In the genomic region with DNA sequence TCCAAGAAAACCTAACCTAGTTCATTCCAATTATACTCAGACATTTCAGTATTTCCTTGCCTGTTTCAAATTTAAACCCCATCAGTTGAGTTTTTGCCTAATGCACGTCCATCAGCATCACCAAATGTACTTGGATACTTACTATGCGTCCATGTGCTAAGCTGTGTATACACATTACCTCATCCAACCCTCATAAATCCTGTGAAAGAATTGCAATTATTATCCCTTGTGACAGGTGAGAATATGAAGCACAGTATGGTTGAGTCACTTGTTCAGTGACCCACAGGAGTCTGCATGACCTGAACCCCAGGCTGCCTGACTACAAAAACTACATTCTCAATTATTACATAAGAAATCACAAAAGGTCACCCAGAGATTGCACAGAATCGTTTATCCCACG, we compare ENCODE assay signal across 1 cellular context.
TF ChIP-seq lines count a peak whose summit lies in the region.

No MANE protein-coding gene starts in this region.

TF ChIP-seq in K562, 482 proteins besides CTCF, POLR2A, EP300 and RAD21:
- TF ChIP-seq MEIS2 (IDR thresholded peaks at IDR 0.05; ENCODE audit: partially characterized antibody) = peak; percentile 11
- TF ChIP-seq, protein P1, sequence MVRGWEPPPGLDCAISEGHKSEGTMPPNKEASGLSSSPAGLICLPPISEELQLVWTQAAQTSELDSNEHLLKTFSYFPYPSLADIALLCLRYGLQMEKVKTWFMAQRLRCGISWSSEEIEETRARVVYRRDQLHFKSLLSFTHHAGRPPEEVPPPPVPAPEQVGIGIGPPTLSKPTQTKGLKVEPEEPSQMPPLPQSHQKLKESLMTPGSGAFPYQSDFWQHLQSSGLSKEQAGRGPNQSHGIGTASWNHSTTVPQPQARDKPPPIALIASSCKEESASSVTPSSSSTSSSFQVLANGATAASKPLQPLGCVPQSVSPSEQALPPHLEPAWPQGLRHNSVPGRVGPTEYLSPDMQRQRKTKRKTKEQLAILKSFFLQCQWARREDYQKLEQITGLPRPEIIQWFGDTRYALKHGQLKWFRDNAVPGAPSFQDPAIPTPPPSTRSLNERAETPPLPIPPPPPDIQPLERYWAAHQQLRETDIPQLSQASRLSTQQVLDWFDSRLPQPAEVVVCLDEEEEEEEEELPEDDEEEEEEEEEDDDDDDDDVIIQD (CRISPR knock-in tag; IDR thresholded peaks at IDR 0.05) = no peak
